ENCODE assay signal across 11 cellular contexts in the genomic region with DNA sequence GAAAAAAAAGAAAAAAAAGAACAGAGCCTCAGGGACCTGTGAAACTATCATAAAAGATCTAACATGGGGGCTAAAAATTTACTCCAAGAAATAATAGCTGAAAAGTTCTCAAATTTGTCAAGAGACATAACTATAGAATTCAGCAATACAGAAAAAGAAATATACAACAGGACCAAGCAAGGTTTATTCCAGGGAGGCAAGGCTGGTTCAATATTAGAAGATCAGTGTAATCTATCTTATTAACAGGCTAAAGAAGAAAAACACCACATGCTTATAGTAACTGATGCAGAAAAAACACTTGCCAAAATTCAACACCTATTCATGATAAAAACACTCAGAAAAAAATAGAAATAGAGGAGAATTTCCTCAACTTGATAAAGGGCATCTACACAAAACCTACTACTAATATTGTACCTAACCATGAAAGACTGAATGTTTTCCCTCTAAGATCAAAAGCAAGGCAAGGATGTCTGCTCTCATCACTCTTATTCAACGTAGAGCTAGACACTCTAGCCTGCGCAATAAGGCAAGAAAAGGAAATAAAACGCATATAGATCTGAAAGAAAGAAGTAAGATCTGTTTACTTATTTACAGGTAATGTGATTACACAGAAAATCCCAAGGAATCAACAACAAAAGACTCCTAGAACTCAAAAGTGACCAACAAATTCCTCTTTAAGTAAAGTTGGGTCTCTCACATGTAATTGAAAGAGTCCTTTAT. TPM values are rescaled to one million over a fixed set of nuclear protein-coding genes. Genes with fewer than 3 reads are reported as not detected.
DNase-seq lines count a peak whose midpoint lies in the region; ATAC-seq and TF ChIP-seq lines count a peak whose summit lies in the region.
"Had no signal": no experiment of that assay in that cellular context is flagged by ENCODE, and none has a peak within 500 bp of the region (broad histone marks: within the 10 kb centered on the region; RNA-seq: fewer than 3 reads in every experiment).

No MANE protein-coding gene starts in this region.

- H3K36me3 Mint-ChIP-seq in CD4-positive, CD25-positive, alpha-beta regulatory T cell, result peaks cover 17% of the 10 kb centered on the region
- no peaks in the 10 kb centered on the region for H3K36me3 Mint-ChIP-seq in activated naive CD8-positive, alpha-beta T cell treated with anti-CD3 and anti-CD28 coated beads, Interleukin-2, amount 50 U/mL, for 24 hours (ENCODE audit: low read depth)
- no peaks in the 10 kb centered on the region for H3K36me3 Mint-ChIP-seq in natural killer cell treated with Interleukin-12 subunit alpha and Interleukin-12 subunit beta and Interleukin-15 and Interleukin-18, amount 100 ng/mL, for 72 hours

- no peaks in the 10 kb centered on the region for H3K27me3 ChIP-seq in CD4-positive, CD25-positive, alpha-beta regulatory T cell (ENCODE audit: control insufficient read depth, insufficient read depth, low read length)
- no peaks in the 10 kb centered on the region for H3K27me3 ChIP-seq in HL-60 (ENCODE audit: insufficient read depth, poor library complexity, severe bottlenecking)
- H3K27me3 ChIP-seq: gastroesophageal sphincter had no signal

- H3K27me3 Mint-ChIP-seq in CD4-positive, CD25-positive, alpha-beta regulatory T cell, result no peaks in the 10 kb centered on the region
- no peaks in the 10 kb centered on the region for H3K27me3 Mint-ChIP-seq in activated naive CD8-positive, alpha-beta T cell treated with anti-CD3 and anti-CD28 coated beads, Interleukin-2, amount 50 U/mL, for 24 hours
- H3K27me3 Mint-ChIP-seq in natural killer cell treated with Interleukin-12 subunit alpha and Interleukin-12 subunit beta and Interleukin-15 and Interleukin-18, amount 100 ng/mL, for 72 hours, result no peaks in the 10 kb centered on the region

- TF ChIP-seq CTCF in HL-60 (IDR thresholded peaks at IDR 0.05; ENCODE audit: insufficient read depth, low read length), result no peak

- peak overlapping the region; percentile 73 for H3K27ac ChIP-seq in CD4-positive, CD25-positive, alpha-beta regulatory T cell (ENCODE audit: insufficient read depth, low read length, poor library complexity, severe bottlenecking)
- H3K27ac ChIP-seq in HL-60 (replicated peaks), result peak overlapping the region; percentile 62; the same call in 1 of the 2 replicates

- H3K9me3 Mint-ChIP-seq in CD4-positive, CD25-positive, alpha-beta regulatory T cell, result peaks cover 0 to 6% (median 0%) of the 10 kb centered on the region in 7 donors
- peaks cover 7% of the 10 kb centered on the region for H3K9me3 Mint-ChIP-seq in activated naive CD8-positive, alpha-beta T cell treated with anti-CD3 and anti-CD28 coated beads, Interleukin-2, amount 50 U/mL, for 24 hours
- H3K9me3 Mint-ChIP-seq in natural killer cell treated with Interleukin-12 subunit alpha and Interleukin-12 subunit beta and Interleukin-15 and Interleukin-18, amount 100 ng/mL, for 72 hours, result peaks cover 2% of the 10 kb centered on the region

- ATAC-seq in CD4-positive, CD25-positive, alpha-beta regulatory T cell (ENCODE audit: low read depth in 2 of 2), result no peak
- no peak for ATAC-seq in activated naive CD8-positive, alpha-beta T cell treated with anti-CD3 and anti-CD28 coated beads, Interleukin-2, amount 50 U/mL, for 24 hours
- no peak for ATAC-seq in natural killer cell treated with Interleukin-12 subunit alpha and Interleukin-12 subunit beta and Interleukin-15 and Interleukin-18, amount 100 ng/mL, for 72 hours

- peaks cover 0 to 2% of the 10 kb centered on the region in 2 experiments for H3K9me3 ChIP-seq in CD4-positive, CD25-positive, alpha-beta regulatory T cell (ENCODE audit: control insufficient read depth in 2 of 2, low read length in 2 of 2)
- H3K9me3 ChIP-seq: gastroesophageal sphincter had no signal

- H3K4me3 ChIP-seq in CD4-positive, CD25-positive, alpha-beta regulatory T cell (ENCODE audit: low read depth, low read length), result peak overlapping the region; percentile 97
- H3K4me3 ChIP-seq in HL-60 (replicated peaks; ENCODE audit: insufficient read depth, low read length), result no peak overlapping the region

- H3K4me1 Mint-ChIP-seq in CD4-positive, CD25-positive, alpha-beta regulatory T cell, result peaks cover 0 to 28% (median 19%) of the 10 kb centered on the region in 4 donors
- peaks cover 21% of the 10 kb centered on the region for H3K4me1 Mint-ChIP-seq in activated naive CD8-positive, alpha-beta T cell treated with anti-CD3 and anti-CD28 coated beads, Interleukin-2, amount 50 U/mL, for 24 hours
- peaks cover 9 to 12% of the 10 kb centered on the region in 2 donors for H3K4me1 Mint-ChIP-seq in natural killer cell treated with Interleukin-12 subunit alpha and Interleukin-12 subunit beta and Interleukin-15 and Interleukin-18, amount 100 ng/mL, for 72 hours (ENCODE audit: low read depth in 2 of 2)

- H3K36me3 ChIP-seq in CD4-positive, CD25-positive, alpha-beta regulatory T cell (ENCODE audit: control insufficient read depth, insufficient read depth, low read length), result no peaks in the 10 kb centered on the region
- H3K36me3 ChIP-seq: gastroesophageal sphincter had no signal

- peak overlapping the region; percentile 87 to 95 (median 94) for H3K27ac Mint-ChIP-seq in CD4-positive, CD25-positive, alpha-beta regulatory T cell
- peak overlapping the region; percentile 88 for H3K27ac Mint-ChIP-seq in activated naive CD8-positive, alpha-beta T cell treated with anti-CD3 and anti-CD28 coated beads, Interleukin-2, amount 50 U/mL, for 24 hours
- H3K27ac Mint-ChIP-seq in natural killer cell treated with Interleukin-12 subunit alpha and Interleukin-12 subunit beta and Interleukin-15 and Interleukin-18, amount 100 ng/mL, for 72 hours, result peak overlapping the region; percentile 75 to 91

- DNase-seq in CD4-positive, CD25-positive, alpha-beta regulatory T cell, result no peak
- DNase-seq in HL-60 (ENCODE audit: low read depth in 1 of 2, low spot score in 1 of 2), result no peak
- DNase-seq in activated naive CD8-positive, alpha-beta T cell treated with anti-CD3 and anti-CD28 coated beads, Interleukin-2, amount 50 U/mL, for 24 hours, result no peak
- DNase-seq in natural killer cell treated with Interleukin-12 subunit alpha and Interleukin-12 subunit beta and Interleukin-15 and Interleukin-18, amount 100 ng/mL, for 72 hours (ENCODE audit: low spot score), result no peak
- DNase-seq in H4 (ENCODE audit: low spot score), result no peak
- DNase-seq in GOT3 (lab: John Stamatoyannopoulos, UW), result no peak
- DNase-seq in NCI-H2107 (lab: John Stamatoyannopoulos, UW), result no peak
- DNase-seq in D341Med (ENCODE audit: low spot score), result no peak
- DNase-seq: stimulated activated CD4-positive, alpha-beta T cell treated with anti-CD3 and anti-CD28 coated beads, Interleukin-15, amount 100 ng/mL, for 24 hours had no signal

- H3K4me1 ChIP-seq in CD4-positive, CD25-positive, alpha-beta regulatory T cell (ENCODE audit: control insufficient read depth, insufficient read depth, low read length, poor library complexity, severe bottlenecking), result peaks cover 13% of the 10 kb centered on the region

- H3K4me3 Mint-ChIP-seq in CD4-positive, CD25-positive, alpha-beta regulatory T cell, result peak overlapping the region; percentile 85 to 96 (median 92)
- H3K4me3 Mint-ChIP-seq in activated naive CD8-positive, alpha-beta T cell treated with anti-CD3 and anti-CD28 coated beads, Interleukin-2, amount 50 U/mL, for 24 hours, result peak overlapping the region; percentile 90
- H3K4me3 Mint-ChIP-seq in natural killer cell treated with Interleukin-12 subunit alpha and Interleukin-12 subunit beta and Interleukin-15 and Interleukin-18, amount 100 ng/mL, for 72 hours, result peak overlapping the region; percentile 89

RNA-seq across cellular contexts. Expression of a gene that starts 1.2 kb away (rescaled TPM):
- total RNA-seq in CD4-positive, CD25-positive, alpha-beta regulatory T cell, result 0.91 TPM
- polyA plus RNA-seq in CD4-positive, CD25-positive, alpha-beta regulatory T cell, result 1 to 10 TPM; 1.7 to 7.2 (median 3.7) TPM
- total RNA-seq in natural killer cell treated with Interleukin-12 subunit alpha and Interleukin-12 subunit beta and Interleukin-15 and Interleukin-18, amount 100 ng/mL, for 72 hours, result 1 to 10 TPM; 1.5 to 7.2 TPM
- 1.6 and 3.5 TPM in 2 replicates for total RNA-seq in H4 (2014; rRNA removed; shearing (Covaris generic))
- total RNA-seq: LHCN-M2 had no signal

RNA-seq across cellular contexts. Expression of a gene that starts 20.9 kb away (rescaled TPM):
- 97.6 TPM for total RNA-seq in CD4-positive, CD25-positive, alpha-beta regulatory T cell
- 10 to 100 TPM; 56.1 to 75.1 (median 70.9) TPM for polyA plus RNA-seq in CD4-positive, CD25-positive, alpha-beta regulatory T cell
- 10 to 100 TPM; 39.6 to 43.5 TPM for total RNA-seq in natural killer cell treated with Interleukin-12 subunit alpha and Interleukin-12 subunit beta and Interleukin-15 and Interleukin-18, amount 100 ng/mL, for 72 hours
- 33.2 and 44.0 TPM in 2 replicates for total RNA-seq in H4 (2014; rRNA removed; shearing (Covaris generic))

RNA-seq across cellular contexts. Expression of a gene that starts 43.7 kb away (rescaled TPM):
- total RNA-seq in CD4-positive, CD25-positive, alpha-beta regulatory T cell, result 2.0 TPM
- 1 to 10 TPM; 2.8 to 4.9 (median 3.6) TPM for polyA plus RNA-seq in CD4-positive, CD25-positive, alpha-beta regulatory T cell
- total RNA-seq in natural killer cell treated with Interleukin-12 subunit alpha and Interleukin-12 subunit beta and Interleukin-15 and Interleukin-18, amount 100 ng/mL, for 72 hours, result 10 to 100 TPM; 14.7 to 22.8 TPM
- total RNA-seq in H4 (2014; rRNA removed; shearing (Covaris generic)), result 11.7 and 21.9 TPM in 2 replicates

RNA-seq across cellular contexts. Expression of a gene that starts 43.8 kb away (rescaled TPM):
- 1.7 TPM for total RNA-seq in CD4-positive, CD25-positive, alpha-beta regulatory T cell
- polyA plus RNA-seq in CD4-positive, CD25-positive, alpha-beta regulatory T cell, result 1 to 10 TPM in 3 of 4 donors, under 1 TPM in 1; 0.34 to 1.5 (median 1.2) TPM
- total RNA-seq in natural killer cell treated with Interleukin-12 subunit alpha and Interleukin-12 subunit beta and Interleukin-15 and Interleukin-18, amount 100 ng/mL, for 72 hours, result 10 to 100 TPM in 1 of 2 donors, 1 to 10 TPM in 1; 8.3 to 15.8 TPM
- 4.2 and 6.9 TPM in 2 replicates for total RNA-seq in H4 (2014; rRNA removed; shearing (Covaris generic))
